ENCODE assay signal across 1 cellular context in genomic region chr2:1823187-1824169, GRCh38.
TF ChIP-seq lines count a peak whose summit lies in the region.

No MANE protein-coding gene starts in this region.

TF ChIP-seq in GM23338, 12 proteins besides CTCF, POLR2A, EP300 and RAD21 (continued from another document):
- TF ChIP-seq, protein P1, sequence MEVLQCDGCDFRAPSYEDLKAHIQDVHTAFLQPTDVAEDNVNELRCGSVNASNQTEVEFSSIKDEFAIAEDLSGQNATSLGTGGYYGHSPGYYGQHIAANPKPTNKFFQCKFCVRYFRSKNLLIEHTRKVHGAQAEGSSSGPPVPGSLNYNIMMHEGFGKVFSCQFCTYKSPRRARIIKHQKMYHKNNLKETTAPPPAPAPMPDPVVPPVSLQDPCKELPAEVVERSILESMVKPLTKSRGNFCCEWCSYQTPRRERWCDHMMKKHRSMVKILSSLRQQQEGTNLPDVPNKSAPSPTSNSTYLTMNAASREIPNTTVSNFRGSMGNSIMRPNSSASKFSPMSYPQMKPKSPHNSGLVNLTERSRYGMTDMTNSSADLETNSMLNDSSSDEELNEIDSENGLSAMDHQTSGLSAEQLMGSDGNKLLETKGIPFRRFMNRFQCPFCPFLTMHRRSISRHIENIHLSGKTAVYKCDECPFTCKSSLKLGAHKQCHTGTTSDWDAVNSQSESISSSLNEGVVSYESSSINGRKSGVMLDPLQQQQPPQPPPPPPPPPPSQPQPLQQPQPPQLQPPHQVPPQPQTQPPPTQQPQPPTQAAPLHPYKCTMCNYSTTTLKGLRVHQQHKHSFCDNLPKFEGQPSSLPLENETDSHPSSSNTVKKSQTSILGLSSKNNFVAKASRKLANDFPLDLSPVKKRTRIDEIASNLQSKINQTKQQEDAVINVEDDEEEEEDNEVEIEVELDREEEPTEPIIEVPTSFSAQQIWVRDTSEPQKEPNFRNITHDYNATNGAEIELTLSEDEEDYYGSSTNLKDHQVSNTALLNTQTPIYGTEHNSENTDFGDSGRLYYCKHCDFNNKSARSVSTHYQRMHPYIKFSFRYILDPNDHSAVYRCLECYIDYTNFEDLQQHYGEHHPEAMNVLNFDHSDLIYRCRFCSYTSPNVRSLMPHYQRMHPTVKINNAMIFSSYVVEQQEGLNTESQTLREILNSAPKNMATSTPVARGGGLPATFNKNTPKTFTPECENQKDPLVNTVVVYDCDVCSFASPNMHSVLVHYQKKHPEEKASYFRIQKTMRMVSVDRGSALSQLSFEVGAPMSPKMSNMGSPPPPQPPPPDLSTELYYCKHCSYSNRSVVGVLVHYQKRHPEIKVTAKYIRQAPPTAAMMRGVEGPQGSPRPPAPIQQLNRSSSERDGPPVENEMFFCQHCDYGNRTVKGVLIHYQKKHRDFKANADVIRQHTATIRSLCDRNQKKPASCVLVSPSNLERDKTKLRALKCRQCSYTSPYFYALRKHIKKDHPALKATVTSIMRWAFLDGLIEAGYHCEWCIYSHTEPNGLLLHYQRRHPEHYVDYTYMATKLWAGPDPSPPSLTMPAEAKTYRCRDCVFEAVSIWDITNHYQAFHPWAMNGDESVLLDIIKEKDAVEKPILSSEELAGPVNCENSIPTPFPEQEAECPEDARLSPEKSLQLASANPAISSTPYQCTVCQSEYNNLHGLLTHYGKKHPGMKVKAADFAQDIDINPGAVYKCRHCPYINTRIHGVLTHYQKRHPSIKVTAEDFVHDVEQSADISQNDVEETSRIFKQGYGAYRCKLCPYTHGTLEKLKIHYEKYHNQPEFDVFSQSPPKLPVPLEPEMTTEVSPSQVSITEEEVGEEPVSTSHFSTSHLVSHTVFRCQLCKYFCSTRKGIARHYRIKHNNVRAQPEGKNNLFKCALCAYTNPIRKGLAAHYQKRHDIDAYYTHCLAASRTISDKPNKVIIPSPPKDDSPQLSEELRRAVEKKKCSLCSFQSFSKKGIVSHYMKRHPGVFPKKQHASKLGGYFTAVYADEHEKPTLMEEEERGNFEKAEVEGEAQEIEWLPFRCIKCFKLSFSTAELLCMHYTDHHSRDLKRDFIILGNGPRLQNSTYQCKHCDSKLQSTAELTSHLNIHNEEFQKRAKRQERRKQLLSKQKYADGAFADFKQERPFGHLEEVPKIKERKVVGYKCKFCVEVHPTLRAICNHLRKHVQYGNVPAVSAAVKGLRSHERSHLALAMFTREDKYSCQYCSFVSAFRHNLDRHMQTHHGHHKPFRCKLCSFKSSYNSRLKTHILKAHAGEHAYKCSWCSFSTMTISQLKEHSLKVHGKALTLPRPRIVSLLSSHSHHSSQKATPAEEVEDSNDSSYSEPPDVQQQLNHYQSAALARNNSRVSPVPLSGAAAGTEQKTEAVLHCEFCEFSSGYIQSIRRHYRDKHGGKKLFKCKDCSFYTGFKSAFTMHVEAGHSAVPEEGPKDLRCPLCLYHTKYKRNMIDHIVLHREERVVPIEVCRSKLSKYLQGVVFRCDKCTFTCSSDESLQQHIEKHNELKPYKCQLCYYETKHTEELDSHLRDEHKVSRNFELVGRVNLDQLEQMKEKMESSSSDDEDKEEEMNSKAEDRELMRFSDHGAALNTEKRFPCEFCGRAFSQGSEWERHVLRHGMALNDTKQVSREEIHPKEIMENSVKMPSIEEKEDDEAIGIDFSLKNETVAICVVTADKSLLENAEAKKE (CRISPR knock-in tag; IDR thresholded peaks at IDR 0.05), result no peak
